ENCODE assay signal across 28 cellular contexts in the genomic region with DNA sequence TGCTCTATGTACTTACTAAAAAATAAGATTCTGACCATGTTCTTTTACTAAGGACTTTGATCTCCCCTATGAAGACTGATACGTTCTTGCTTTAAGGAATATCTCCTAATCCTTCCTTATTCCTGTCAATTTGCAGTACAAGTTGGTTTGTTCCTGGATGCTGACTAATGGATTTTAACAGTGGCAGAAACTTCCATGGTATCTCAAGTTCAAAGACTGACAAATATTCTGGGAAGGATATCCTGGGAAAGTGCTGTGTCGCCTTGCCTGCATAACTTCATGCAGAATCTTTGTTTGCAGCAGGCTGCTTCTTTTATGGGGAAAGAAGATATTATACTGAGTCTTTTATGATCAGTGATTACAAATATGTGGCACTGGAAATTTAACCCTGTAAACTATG. TPM values are rescaled to one million over a fixed set of nuclear protein-coding genes. Genes with fewer than 3 reads are reported as not detected.
"Had no signal": no experiment of that assay in that cellular context is flagged by ENCODE, and none has a peak within 500 bp of the region (broad histone marks: within the 10 kb centered on the region; RNA-seq: fewer than 3 reads in every experiment).

No MANE protein-coding gene starts in this region.

- H3K36me3 ChIP-seq: colonic mucosa, gastrocnemius medialis, lower lobe of right lung, pancreas, sigmoid colon, thoracic aorta, tibial nerve, upper lobe of left lung had no signal

- FAIRE-seq: keratinocyte, pancreas, urothelium cell line had no signal

- H3K27ac ChIP-seq: colonic mucosa, epithelial cell of prostate, gastrocnemius medialis, lower lobe of right lung, pancreas, sigmoid colon, thoracic aorta, tibial nerve, upper lobe of left lung had no signal

- H3K4me1 ChIP-seq: colonic mucosa, gastrocnemius medialis, lower lobe of right lung, pancreas, sigmoid colon, tibial nerve, upper lobe of left lung had no signal

- ATAC-seq: esophagus mucosa; gastrocnemius medialis; left ventricle myocardium superior; lower lobe of right lung; natural killer cell; pancreas; stimulated activated memory B cell treated with anti-CD40 and anti-IgM and Interleukin-4, amounts not matched to agents 10 μg/mL and 1 μg/mL and 100 μg/mL, for 72 hours; stimulated activated naive CD8-positive, alpha-beta T cell treated with anti-CD3 and anti-CD28 coated beads, Interleukin-15, Interleukin-2, amounts not matched to agents 100 U/mL and 50 U/mL, for 24 hours had no signal

- H3K4me3 ChIP-seq: colonic mucosa, gastrocnemius medialis, lower lobe of right lung, pancreas, sigmoid colon, thoracic aorta, tibial nerve, upper lobe of left lung had no signal

- H3K9me3 ChIP-seq: colonic mucosa, gastrocnemius medialis, lower lobe of right lung, pancreas, sigmoid colon, thoracic aorta, tibial nerve, upper lobe of left lung had no signal

- H3K27me3 ChIP-seq: colonic mucosa, gastrocnemius medialis, pancreas, sigmoid colon, tibial nerve, upper lobe of left lung had no signal

- DNase-seq: colonic mucosa; effector CD8-positive, alpha-beta T cell; gastrocnemius medialis; head of caudate nucleus; left ventricle myocardium superior; lower lobe of right lung; natural killer cell; occipital lobe; pancreas; sigmoid colon; stimulated activated CD4-positive, alpha-beta T cell treated with anti-CD3 and anti-CD28 coated beads, Interleukin-4, amount 100 ng/mL, for 4 hours; stimulated activated naive CD8-positive, alpha-beta T cell treated with anti-CD3 and anti-CD28 coated beads, Interleukin-15, Interleukin-2, amounts not matched to agents 100 U/mL and 50 U/mL, for 24 hours; upper lobe of left lung had no signal

RNA-seq across cellular contexts. Expression of gene OR52J3, which starts 8.4 kb away (rescaled TPM):
- total RNA-seq: chondrocyte, colonic mucosa, endodermal cell, esophagus mucosa, gastrocnemius medialis, glomerular endothelial cell, left ventricle myocardium superior, lower lobe of right lung, mononuclear cell, natural killer cell, occipital lobe, pancreas, posterior vena cava, pulmonary artery endothelial cell, sigmoid colon, skeletal muscle tissue, thoracic aorta, tibial nerve, upper lobe of left lung had no signal
- polyA plus RNA-seq: keratinocyte, neural cell, pancreas, sigmoid colon had no signal

RNA-seq across cellular contexts. Expression of gene OR52E2, which starts 21.5 kb away (rescaled TPM):
- total RNA-seq: chondrocyte, colonic mucosa, endodermal cell, esophagus mucosa, gastrocnemius medialis, glomerular endothelial cell, left ventricle myocardium superior, lower lobe of right lung, mononuclear cell, natural killer cell, occipital lobe, pancreas, posterior vena cava, pulmonary artery endothelial cell, sigmoid colon, skeletal muscle tissue, thoracic aorta, tibial nerve, upper lobe of left lung had no signal
- polyA plus RNA-seq: keratinocyte, neural cell, pancreas, sigmoid colon had no signal

RNA-seq across cellular contexts. Expression of gene OR52E1, which starts 31.4 kb away (rescaled TPM):
- total RNA-seq: chondrocyte, colonic mucosa, endodermal cell, esophagus mucosa, gastrocnemius medialis, glomerular endothelial cell, left ventricle myocardium superior, lower lobe of right lung, mononuclear cell, natural killer cell, occipital lobe, pancreas, posterior vena cava, pulmonary artery endothelial cell, sigmoid colon, skeletal muscle tissue, thoracic aorta, tibial nerve, upper lobe of left lung had no signal
- polyA plus RNA-seq: keratinocyte, neural cell, pancreas, sigmoid colon had no signal

RNA-seq across cellular contexts. Expression of gene OR51L1, which starts 43.3 kb away (rescaled TPM):
- total RNA-seq: chondrocyte, colonic mucosa, endodermal cell, esophagus mucosa, gastrocnemius medialis, glomerular endothelial cell, left ventricle myocardium superior, lower lobe of right lung, mononuclear cell, natural killer cell, occipital lobe, pancreas, posterior vena cava, pulmonary artery endothelial cell, sigmoid colon, skeletal muscle tissue, thoracic aorta, tibial nerve, upper lobe of left lung had no signal
- polyA plus RNA-seq: keratinocyte, neural cell, pancreas, sigmoid colon had no signal
